ENCODE assay signal across 2 cellular contexts in genomic region chr4:74088396-74088795, GRCh38.
TF ChIP-seq lines count a peak whose summit lies in the region.

No MANE protein-coding gene starts in this region.

TF ChIP-seq in GM23338, 12 proteins besides CTCF, POLR2A, EP300 and RAD21:
- TF ChIP-seq POLR2AphosphoS5 (IDR thresholded peaks at IDR 0.05; ENCODE audit: low read depth) (no peak), REST (IDR thresholded peaks at IDR 0.05; ENCODE audit: unreplicated experiment) (no peak), ETS1 (IDR thresholded peaks at IDR 0.05) (no peak), ZNF114 (CRISPR knock-in tag; IDR thresholded peaks at IDR 0.05) (no peak), NANOG (IDR thresholded peaks at IDR 0.05; ENCODE audit: borderline replicate concordance) (no peak), JUNB (IDR thresholded peaks at IDR 0.05; ENCODE audit: unreplicated experiment) (no peak), ZNF331 (CRISPR knock-in tag; IDR thresholded peaks at IDR 0.05; ENCODE audit: low read depth) (no peak), CREB1 (CRISPR knock-in tag; IDR thresholded peaks at IDR 0.05; ENCODE audit: low read depth) (no peak), ZNF462 (CRISPR knock-in tag; IDR thresholded peaks at IDR 0.05) (no peak), EZH2phosphoT487 (IDR thresholded peaks at IDR 0.05; ENCODE audit: unreplicated experiment) (no peak), EZH2 (IDR thresholded peaks at IDR 0.05; ENCODE audit: low read depth, unreplicated experiment) (no peak), STAT1 (IDR thresholded peaks at IDR 0.05; ENCODE audit: unreplicated experiment) (no peak)

TF ChIP-seq in H1, 55 proteins besides CTCF, POLR2A, EP300 and RAD21:
- TF ChIP-seq TAF7 (optimal IDR thresholded peaks at IDR 0.05; ENCODE audit: borderline replicate concordance, low read depth, low read length) (no peak), GABPA (IDR thresholded peaks at IDR 0.05; ENCODE audit: borderline replicate concordance, insufficient read depth, low read length) (no peak), USF2 (IDR thresholded peaks at IDR 0.05; ENCODE audit: low read length) (no peak), CHD2 (IDR thresholded peaks at IDR 0.05; ENCODE audit: low read length) (no peak), EZH2 (IDR thresholded peaks at IDR 0.05; ENCODE audit: low read depth, low read length, severe bottlenecking) (no peak), CREB1 (IDR thresholded peaks at IDR 0.05) (no peak), ZNF274 (IDR thresholded peaks at IDR 0.05; ENCODE audit: borderline replicate concordance, extremely low read depth, low read length) (no peak), SIN3A (conservative IDR thresholded peaks at IDR 0.05 in 1 of 2, IDR thresholded peaks at IDR 0.05 in 1 of 2; ENCODE audit: low read depth in 1 of 2, low read length in 2 of 2) (no peak), JUND (IDR thresholded peaks at IDR 0.05; ENCODE audit: low read length) (no peak), CHD1 (IDR thresholded peaks at IDR 0.05; ENCODE audit: low read depth, low read length) (no peak), PHF8 (conservative IDR thresholded peaks at IDR 0.05; ENCODE audit: low read depth, low read length) (no peak), BRCA1 (IDR thresholded peaks at IDR 0.05; ENCODE audit: low read depth, low read length) (no peak), BCL11A (IDR thresholded peaks at IDR 0.05; ENCODE audit: low read depth in 2 of 2, low read length in 2 of 2) (no peak)
